18 cellular contexts compared by ENCODE assay signal in the genomic region with DNA sequence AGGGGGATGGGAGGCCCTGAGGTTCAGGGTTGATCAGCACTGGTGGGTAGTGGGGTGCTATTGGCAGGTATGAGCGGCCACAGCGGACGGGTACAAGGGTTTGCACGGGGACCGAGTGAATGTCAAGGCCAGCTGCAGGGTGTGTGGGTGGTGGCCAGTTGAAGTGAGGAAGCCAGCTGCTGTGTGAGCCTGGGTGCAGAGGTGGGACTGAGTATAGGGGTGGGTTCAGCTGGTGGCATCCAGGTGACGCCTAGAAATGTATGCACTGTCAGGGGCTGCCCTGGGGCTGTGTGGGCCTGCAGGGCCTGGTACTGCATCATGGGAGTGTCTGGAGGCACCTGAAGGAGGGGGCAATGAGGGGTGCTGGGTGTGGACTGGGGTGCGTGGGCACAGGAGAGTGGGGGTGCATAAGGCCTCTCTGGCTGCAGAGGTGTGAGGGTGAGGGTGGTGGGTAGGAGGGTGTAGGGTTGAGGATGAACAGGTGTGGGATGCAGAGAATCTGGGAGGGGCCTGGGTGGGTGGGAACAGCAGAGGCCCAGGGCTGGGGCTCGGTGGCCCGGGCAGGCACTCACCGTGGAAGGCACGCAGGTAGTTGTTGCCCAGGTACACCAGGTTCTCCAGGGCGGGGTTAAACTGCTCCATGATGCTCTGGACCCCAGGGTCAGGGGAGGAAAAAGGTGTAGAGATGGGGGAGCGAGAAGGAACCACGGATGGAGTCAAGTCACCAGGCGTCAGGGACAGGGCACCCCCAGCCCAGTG. TPM values are rescaled to one million over a fixed set of nuclear protein-coding genes. Genes with fewer than 3 reads are reported as not detected.
DNase-seq lines count a peak whose midpoint lies in the region; ATAC-seq and TF ChIP-seq lines count a peak whose summit lies in the region.
"Had no signal": no experiment of that assay in that cellular context is flagged by ENCODE, and none has a peak within 500 bp of the region (broad histone marks: within the 10 kb centered on the region; RNA-seq: fewer than 3 reads in every experiment).

No MANE protein-coding gene starts in this region.

- no peak overlapping the region for H3K4me3 ChIP-seq in Caco-2 (ENCODE audit: low read depth, low read length)

- no TSS peak for BruUV-seq in Caco-2 (replicated peaks; lab: Mats Ljungman, UMichigan)

- H3K4me3 Mint-ChIP-seq in Caco-2 (ENCODE audit: unreplicated experiment) (no peak overlapping the region), progenitor cell of endocrine pancreas (ENCODE audit: low read depth) (no peak overlapping the region)
- H3K4me3 Mint-ChIP-seq: activated B cell treated with CpG ODN at 0.5 μM for 24 hours, B cell had no signal

- H3K9me3 ChIP-seq in Caco-2 = no peaks in the 10 kb centered on the region

- peak; percentile 3 for ATAC-seq in left lobe of liver

- intact Hi-C loops in Caco-2 (cut with micrococcal nuclease; ENCODE audit: unreplicated experiment) = no loop called here

- no peak for DNase-seq in Caco-2
- peak; percentile 54 for DNase-seq in SW480 (ENCODE audit: low spot score)
- DNase-seq in left lobe of liver (ENCODE audit: low spot score) = no peak
- no peak for DNase-seq in progenitor cell of endocrine pancreas (ENCODE audit: low spot score, unreplicated experiment)
- DNase-seq in NCI-H146 (lab: John Stamatoyannopoulos, UW) = no peak
- no peak for DNase-seq in effector CD4-positive, alpha-beta T cell
- no peak for DNase-seq in H4 (ENCODE audit: low spot score)
- DNase-seq: activated B cell treated with CpG ODN at 0.5 μM for 24 hours, DMS153, GF-D8, NCI-H1105 treated with DMSO at 0.1 percent for 48 hours, occipital lobe, SHP77 had no signal

- peak overlapping the region; percentile 75 for H3K27ac Mint-ChIP-seq in Caco-2 (ENCODE audit: unreplicated experiment)
- H3K27ac Mint-ChIP-seq in progenitor cell of endocrine pancreas = peak overlapping the region; percentile 90
- H3K27ac Mint-ChIP-seq: activated B cell treated with CpG ODN at 0.5 μM for 24 hours, B cell had no signal

- no peak for TF ChIP-seq CTCF in Caco-2 (IDR thresholded peaks at IDR 0.05; ENCODE audit: insufficient read depth in 1 of 2, low read depth in 1 of 2, low read length in 1 of 2, severe bottlenecking in 1 of 2, unreplicated experiment in 1 of 2)
- no peak for TF ChIP-seq CTCF in progenitor cell of endocrine pancreas (IDR thresholded peaks at IDR 0.05; ENCODE audit: unreplicated experiment)

- peaks cover 37% of the 10 kb centered on the region for H3K4me1 ChIP-seq in Caco-2

- H3K9me3 Mint-ChIP-seq in Caco-2 (ENCODE audit: unreplicated experiment) (peaks cover 9% of the 10 kb centered on the region), progenitor cell of endocrine pancreas (ENCODE audit: low read depth) (no peaks in the 10 kb centered on the region)
- H3K9me3 Mint-ChIP-seq: activated B cell treated with CpG ODN at 0.5 μM for 24 hours had no signal

- H3K36me3 ChIP-seq in Caco-2 (ENCODE audit: control insufficient read depth, insufficient read depth, low read length) = peaks cover 2% of the 10 kb centered on the region; the same call in 1 of the 2 replicates

- no peaks in the 10 kb centered on the region for H3K27me3 ChIP-seq in Caco-2 (replicated peaks; ENCODE audit: control insufficient read depth, insufficient read depth, low read length)

- H3K4me1 Mint-ChIP-seq in Caco-2 (ENCODE audit: low read depth, unreplicated experiment) (peaks cover 22% of the 10 kb centered on the region), progenitor cell of endocrine pancreas (ENCODE audit: low read depth) (peaks cover 12% of the 10 kb centered on the region)
- H3K4me1 Mint-ChIP-seq: activated B cell treated with CpG ODN at 0.5 μM for 24 hours, B cell had no signal

- CTCF ChIA-PET in Caco-2 (lab: Charles Lee) = interaction anchor here (0.6 kb wide), 1 partner anchor 24 kb away, joined by 3 read pairs; no protein-coding TSS in a partner anchor

- peaks cover 33% of the 10 kb centered on the region for H3K36me3 Mint-ChIP-seq in Caco-2 (ENCODE audit: insufficient read depth, unreplicated experiment)
- H3K36me3 Mint-ChIP-seq in progenitor cell of endocrine pancreas (ENCODE audit: insufficient read depth) = peaks cover 2% of the 10 kb centered on the region

- peaks cover 3% of the 10 kb centered on the region for H3K27me3 Mint-ChIP-seq in Caco-2 (ENCODE audit: insufficient read depth, unreplicated experiment)
- H3K27me3 Mint-ChIP-seq in progenitor cell of endocrine pancreas = no peaks in the 10 kb centered on the region
- H3K27me3 Mint-ChIP-seq: activated B cell treated with CpG ODN at 0.5 μM for 24 hours, B cell had no signal

- POLR2A ChIA-PET in Caco-2 (lab: Charles Lee) = no interaction called here

RNA-seq across cellular contexts. Expression of a gene that starts 1.7 kb away (rescaled TPM):
- 4.4 and 4.9 TPM in 2 replicates for total RNA-seq in Caco-2 (2022)
- total RNA-seq in left lobe of liver = 1.1 TPM
- total RNA-seq in progenitor cell of endocrine pancreas = 6.5 and 7.0 TPM in 2 replicates
- not detected in 2 replicates for total RNA-seq in H4 (2014; rRNA removed; shearing (Covaris generic))
- total RNA-seq: HT1080, occipital lobe had no signal

RNA-seq across cellular contexts. Expression of a gene that starts 24.8 kb away (rescaled TPM):
- total RNA-seq in Caco-2 (2022) = not detected in 2 replicates
- total RNA-seq in left lobe of liver = not detected
- 2.6 and 3.0 TPM in 2 replicates for total RNA-seq in progenitor cell of endocrine pancreas
- total RNA-seq in H4 (2014; rRNA removed; shearing (Covaris generic)) = not detected in 2 replicates
- total RNA-seq: activated B cell treated with CpG ODN at 0.5 μM for 24 hours; astrocyte; B cell; HT1080; LHCN-M2; T-helper 2 cell treated with Interferon-gamma antibody and Interleukin-4, amounts not matched to agents 100 ng/mL and 5 ng/mL, for 36 hours had no signal

RNA-seq across cellular contexts. Expression of a gene that starts 51.5 kb away (rescaled TPM):
- 40.2 and 41.1 TPM in 2 replicates for total RNA-seq in Caco-2 (2022)
- total RNA-seq in left lobe of liver = 16.8 TPM
- total RNA-seq in progenitor cell of endocrine pancreas = 64.2 and 67.3 TPM in 2 replicates
- total RNA-seq in H4 (2014; rRNA removed; shearing (Covaris generic)) = 15.8 and 21.7 TPM in 2 replicates
